10 cellular contexts compared by ENCODE assay signal in the genomic region with DNA sequence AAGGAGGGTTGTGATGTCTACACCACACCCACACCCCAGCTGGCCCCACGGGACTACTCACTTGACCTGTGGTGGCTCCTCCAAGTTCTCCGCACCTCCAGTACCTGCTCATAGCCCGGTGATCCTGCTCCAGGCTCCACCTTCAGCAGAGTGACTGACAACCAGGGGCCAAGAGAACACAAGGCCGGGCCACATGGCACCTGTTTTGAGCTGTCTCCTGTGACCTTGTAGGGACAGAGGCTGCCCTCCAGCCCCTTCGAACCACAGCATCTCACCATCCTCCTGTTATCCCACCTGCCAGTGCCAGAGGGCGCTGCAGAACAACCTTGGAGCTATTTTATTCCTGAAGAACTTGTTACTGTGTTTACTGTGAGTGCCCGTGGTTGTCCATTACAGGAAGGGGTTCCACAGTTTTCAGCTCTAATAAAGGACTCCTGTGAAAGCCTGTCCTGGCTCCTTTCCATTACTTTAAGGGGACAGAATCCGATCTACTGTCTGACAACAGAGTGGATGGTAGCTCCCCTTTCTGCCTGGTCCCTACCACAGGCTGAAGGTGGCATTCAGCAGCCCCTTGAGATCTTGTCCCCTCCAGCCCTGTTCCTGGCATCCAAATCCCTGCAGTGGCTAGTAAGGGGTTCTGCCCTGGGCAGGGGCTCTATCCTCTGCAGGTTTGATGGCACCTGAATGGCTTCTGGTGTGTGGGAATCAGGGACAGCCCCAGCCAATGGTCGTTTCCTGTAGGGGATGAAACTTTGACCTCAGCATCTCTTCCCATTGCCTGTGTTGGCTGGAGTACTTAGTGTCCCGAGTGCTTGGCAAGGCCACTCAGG. TPM values are rescaled to one million over a fixed set of nuclear protein-coding genes. Genes with fewer than 3 reads are reported as not detected.
DNase-seq lines count a peak whose midpoint lies in the region; ATAC-seq and TF ChIP-seq lines count a peak whose summit lies in the region.
"Had no signal": no experiment of that assay in that cellular context is flagged by ENCODE, and none has a peak within 500 bp of the region (broad histone marks: within the 10 kb centered on the region; RNA-seq: fewer than 3 reads in every experiment).

No MANE protein-coding gene starts in this region.

- H3K9me2 ChIP-seq in HCT116 (ENCODE audit: insufficient read depth) = no peaks in the 10 kb centered on the region
- no peaks in the 10 kb centered on the region for H3K9me2 ChIP-seq in PC-9 (ENCODE audit: insufficient read depth)

- H3F3A ChIP-seq in PC-9 (ENCODE audit: insufficient read depth, low read depth) = no peaks in the 10 kb centered on the region

- no peak overlapping the region for H3K4me3 ChIP-seq in HCT116 (replicated peaks in 1 of 2; ENCODE audit: low read depth in 1 of 2, low read length in 2 of 2)
- H3K4me3 ChIP-seq in PC-9 = no peak overlapping the region
- no peak overlapping the region for H3K4me3 ChIP-seq in choroid plexus epithelial cell (ENCODE audit: low read depth, low read length)
- H3K4me3 ChIP-seq in testis = no peak overlapping the region

- TF ChIP-seq POLR2A in HCT116 (IDR thresholded peaks at IDR 0.05; ENCODE audit: borderline replicate concordance, extremely low read depth, insufficient read depth, insufficient read length) (no peak), testis (IDR thresholded peaks at IDR 0.05) (no peak)

- WGBS in testis, 2 donors = 20 to 46% methylated on average over 6 to 10 of the region's 10 CpGs

- H3K36me3 ChIP-seq in HCT116 (ENCODE audit: control insufficient read depth in 1 of 2, insufficient read depth in 2 of 2, low read length in 2 of 2) (no peaks in the 10 kb centered on the region), PC-9 (ENCODE audit: low read depth) (no peaks in the 10 kb centered on the region), testis (ENCODE audit: low read depth, missing control alignments) (no peaks in the 10 kb centered on the region)

- H3K9me3 ChIP-seq in HCT116 (ENCODE audit: control insufficient read depth in 1 of 2, insufficient read depth in 1 of 2, low read depth in 1 of 2, low read length in 2 of 2) (no peaks in the 10 kb centered on the region), PC-9 (ENCODE audit: insufficient read depth, low read depth) (no peaks in the 10 kb centered on the region), testis (no peaks in the 10 kb centered on the region)

- peaks cover 65% of the 10 kb centered on the region for H3K27me3 ChIP-seq in HCT116 (ENCODE audit: insufficient read depth, low read length)
- H3K27me3 ChIP-seq in PC-9 (ENCODE audit: insufficient read depth, low read depth) = peaks cover 16% of the 10 kb centered on the region; the same call in 1 of the 2 replicates
- H3K27me3 ChIP-seq in testis = no peaks in the 10 kb centered on the region

- ATAC-seq in HCT116 = peak; percentile 89
- peak; percentile 85 for ATAC-seq in left lobe of liver
- ATAC-seq in HG02610 (IDR thresholded peaks at IDR 0.05; ENCODE audit: unreplicated experiment) = no peak
- no peak for ATAC-seq in HG03565 (IDR thresholded peaks at IDR 0.05; ENCODE audit: unreplicated experiment)

- TF ChIP-seq CTCF in HCT116 (IDR thresholded peaks at IDR 0.05 in 2 of 3, conservative IDR thresholded peaks at IDR 0.05 in 1 of 3; ENCODE audit: borderline replicate concordance in 1 of 3, insufficient read depth in 1 of 3, low read depth in 2 of 3, low read length in 2 of 3) = peak; percentile 84 to 96 (median 95); a peak in 5 of 6 replicates
- TF ChIP-seq CTCF in PC-9 (conservative IDR thresholded peaks at IDR 0.05) = peak; percentile 66
- TF ChIP-seq CTCF in choroid plexus epithelial cell (conservative IDR thresholded peaks at IDR 0.05; ENCODE audit: low read depth, low read length) = peak; percentile 79
- TF ChIP-seq CTCF in testis (IDR thresholded peaks at IDR 0.05) = peak; percentile 66 to 78 (median 76)

- H3K79me2 ChIP-seq in HCT116 (ENCODE audit: insufficient read depth, low read length) = no peaks in the 10 kb centered on the region
- no peaks in the 10 kb centered on the region for H3K79me2 ChIP-seq in PC-9 (ENCODE audit: low read depth)

- no peak overlapping the region for H3K9ac ChIP-seq in HCT116 (ENCODE audit: low read length)

- peak; percentile 85 for TF ChIP-seq RAD21 in HCT116 (IDR thresholded peaks at IDR 0.05; ENCODE audit: low read depth)

- CTCF ChIA-PET in HCT116 (lab: Charles Lee) = interaction anchor here (0.6 to 2.7 kb wide), 23 partner anchors 9 to 373 kb away, joined by 3 to 21 read pairs (median 4); no protein-coding TSS in a partner anchor
- CTCF ChIA-PET in PC-9 (lab: Charles Lee) = no interaction called here

- POLR2A ChIA-PET in HCT116 (lab: Charles Lee) = interaction anchor here (0.9 kb wide), 1 partner anchor 1770 kb away, joined by 3 read pairs; a partner anchor contains a TSS
- POLR2A ChIA-PET in PC-9 (lab: Charles Lee; ENCODE audit: unreplicated experiment) = no interaction called here

- H2AFZ ChIP-seq in HCT116 (ENCODE audit: low read depth, low read length, poor library complexity, severe bottlenecking) (no peak overlapping the region), PC-9 (no peak overlapping the region)

- H3K4me2 ChIP-seq in HCT116 (ENCODE audit: low read length) (no peak overlapping the region), PC-9 (no peak overlapping the region)

- no peaks in the 10 kb centered on the region for H3K4me1 ChIP-seq in HCT116 (ENCODE audit: control insufficient read depth in 1 of 2, insufficient read depth in 2 of 2, low read length in 2 of 2)
- no peaks in the 10 kb centered on the region for H3K4me1 ChIP-seq in PC-9 (replicated peaks; ENCODE audit: insufficient read depth)
- H3K4me1 ChIP-seq in testis = no peaks in the 10 kb centered on the region

- H4K20me1 ChIP-seq in HCT116 (ENCODE audit: insufficient read depth) (no peaks in the 10 kb centered on the region), PC-9 (ENCODE audit: insufficient read depth) (no peaks in the 10 kb centered on the region)

- no TSS peak for BruUV-seq in HCT116 (replicated peaks; lab: Mats Ljungman, UMichigan)
- no TSS peak for BruUV-seq in PC-9 (replicated peaks; lab: Mats Ljungman, UMichigan)

- RAD21 ChIA-PET in HCT116 (lab: Charles Lee; ENCODE audit: low non-redundant PET in 1 of 2, low total read pairs in 2 of 2, uncharacterized antibody in 2 of 2, unreplicated experiment in 2 of 2) = interaction anchor here in 1 of 2 experiments (0.5 to 0.7 kb wide), 2 partner anchors 78 to 123 kb away, joined by 3 read pairs; no protein-coding TSS in a partner anchor

- intact Hi-C loops in HCT116 (cut with micrococcal nuclease) (loop anchor here (1.0 to 2.0 kb wide), 3 partner anchors 54 to 350 kb away; no protein-coding TSS in a partner anchor), PC-9 (cut with micrococcal nuclease; ENCODE audit: unreplicated experiment) (loop anchor here (2.0 to 5.0 kb wide), 2 partner anchors 54 to 908 kb away; no protein-coding TSS in a partner anchor), testis (cut with DNase I; ENCODE audit: low total_unique reads) (no loop called here)

- DNase-seq in DMS53 (lab: John Stamatoyannopoulos, UW) (peak; percentile 79), HCT116 (ENCODE audit: low read depth, low spot score) (peak; percentile 49), PC-9 (peak in 1 of 2 experiments; percentile 37), choroid plexus epithelial cell (ENCODE audit: low read depth) (peak; percentile 50), left lobe of liver (ENCODE audit: low spot score) (peak; percentile 50), testis (peak; percentile 79)

- no peak overlapping the region for H3K27ac ChIP-seq in HCT116 (ENCODE audit: low read depth, low read length)
- H3K27ac ChIP-seq in PC-9 = no peak overlapping the region
- no peak overlapping the region for H3K27ac ChIP-seq in testis

TF ChIP-seq in HCT116, 20 proteins besides CTCF, POLR2A, EP300 and RAD21 (continues in another document):
- TF ChIP-seq, protein P1, sequence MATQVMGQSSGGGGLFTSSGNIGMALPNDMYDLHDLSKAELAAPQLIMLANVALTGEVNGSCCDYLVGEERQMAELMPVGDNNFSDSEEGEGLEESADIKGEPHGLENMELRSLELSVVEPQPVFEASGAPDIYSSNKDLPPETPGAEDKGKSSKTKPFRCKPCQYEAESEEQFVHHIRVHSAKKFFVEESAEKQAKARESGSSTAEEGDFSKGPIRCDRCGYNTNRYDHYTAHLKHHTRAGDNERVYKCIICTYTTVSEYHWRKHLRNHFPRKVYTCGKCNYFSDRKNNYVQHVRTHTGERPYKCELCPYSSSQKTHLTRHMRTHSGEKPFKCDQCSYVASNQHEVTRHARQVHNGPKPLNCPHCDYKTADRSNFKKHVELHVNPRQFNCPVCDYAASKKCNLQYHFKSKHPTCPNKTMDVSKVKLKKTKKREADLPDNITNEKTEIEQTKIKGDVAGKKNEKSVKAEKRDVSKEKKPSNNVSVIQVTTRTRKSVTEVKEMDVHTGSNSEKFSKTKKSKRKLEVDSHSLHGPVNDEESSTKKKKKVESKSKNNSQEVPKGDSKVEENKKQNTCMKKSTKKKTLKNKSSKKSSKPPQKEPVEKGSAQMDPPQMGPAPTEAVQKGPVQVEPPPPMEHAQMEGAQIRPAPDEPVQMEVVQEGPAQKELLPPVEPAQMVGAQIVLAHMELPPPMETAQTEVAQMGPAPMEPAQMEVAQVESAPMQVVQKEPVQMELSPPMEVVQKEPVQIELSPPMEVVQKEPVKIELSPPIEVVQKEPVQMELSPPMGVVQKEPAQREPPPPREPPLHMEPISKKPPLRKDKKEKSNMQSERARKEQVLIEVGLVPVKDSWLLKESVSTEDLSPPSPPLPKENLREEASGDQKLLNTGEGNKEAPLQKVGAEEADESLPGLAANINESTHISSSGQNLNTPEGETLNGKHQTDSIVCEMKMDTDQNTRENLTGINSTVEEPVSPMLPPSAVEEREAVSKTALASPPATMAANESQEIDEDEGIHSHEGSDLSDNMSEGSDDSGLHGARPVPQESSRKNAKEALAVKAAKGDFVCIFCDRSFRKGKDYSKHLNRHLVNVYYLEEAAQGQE (IDR thresholded peaks at IDR 0.05; ENCODE audit: low read depth) = no peak
- TF ChIP-seq ZNF274 (IDR thresholded peaks at IDR 0.05; ENCODE audit: low read depth, low read length) (no peak), ELF1 (IDR thresholded peaks at IDR 0.05; ENCODE audit: borderline replicate concordance, low read depth) (no peak), FOSL1 (IDR thresholded peaks at IDR 0.05; ENCODE audit: low read depth) (no peak), YY1 (IDR thresholded peaks at IDR 0.05; ENCODE audit: extremely low read depth, insufficient replicate concordance, low read depth, low read length) (no peak), SIN3A (IDR thresholded peaks at IDR 0.05; ENCODE audit: low read depth) (no peak), EZH2 (IDR thresholded peaks at IDR 0.05) (no peak), CEBPB (IDR thresholded peaks at IDR 0.05; ENCODE audit: low read depth) (no peak), SRF (IDR thresholded peaks at IDR 0.05; ENCODE audit: low read depth) (no peak), CBX3 (IDR thresholded peaks at IDR 0.05; ENCODE audit: low read depth) (no peak)
- TF ChIP-seq, protein P2, sequence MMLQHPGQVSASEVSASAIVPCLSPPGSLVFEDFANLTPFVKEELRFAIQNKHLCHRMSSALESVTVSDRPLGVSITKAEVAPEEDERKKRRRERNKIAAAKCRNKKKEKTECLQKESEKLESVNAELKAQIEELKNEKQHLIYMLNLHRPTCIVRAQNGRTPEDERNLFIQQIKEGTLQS (IDR thresholded peaks at IDR 0.05) = no peak

RNA-seq across cellular contexts. Expression of a gene that starts 50.8 kb away (rescaled TPM):
- total RNA-seq in HCT116 (2021; ENCODE audit: unreplicated experiment) (not detected), PC-9 (2021) (not detected in 2 replicates), left lobe of liver (not detected), testis (10 to 100 TPM in 1 of 2 donors, 1 to 10 TPM in 1; 7.9 to 11.9 TPM)
- polyA plus RNA-seq in HCT116 (2012) = not detected in 2 replicates
- polyA plus RNA-seq in testis (ENCODE audit: insufficient read depth, low read depth, low replicate concordance) = 36.6 TPM
- total RNA-seq: skeletal muscle tissue; T-helper 1 cell treated with Interleukin-12 subunit alpha and Interleukin-12 subunit beta and Interleukin-4 antibody, amounts not matched to agents 30 ng/mL and 1 ng/mL, for 36 hours had no signal

Comparison
In these comparisons a context has a peak if more than half of its experiments do, and no peak if none do; other contexts are left out.
1. ATAC-seq: peak in HCT116 (single experiment) and left lobe of liver (single experiment); none in HG02610 (single experiment) and HG03565 (single experiment).
2. Peak in every context shown above with its lines, with median percentiles within 50 percentile points of each other: CTCF ChIP-seq.